Comparison of ENCODE assay signal across 10 cellular contexts in genomic region chr16:57480127-57480753, GRCh38. TPM values are rescaled to one million over a fixed set of nuclear protein-coding genes. Genes with fewer than 3 reads are reported as not detected.
DNase-seq lines count a peak whose midpoint lies in the region; ATAC-seq and TF ChIP-seq lines count a peak whose summit lies in the region.
"Had no signal": no experiment of that assay in that cellular context is flagged by ENCODE, and none has a peak within 500 bp of the region (broad histone marks: within the 10 kb centered on the region; RNA-seq: fewer than 3 reads in every experiment).

No MANE protein-coding gene starts in this region.

- H3K9me3 ChIP-seq in NT2/D1 (ENCODE audit: insufficient read depth, low read length) (no peaks in the 10 kb centered on the region), neural progenitor cell (ENCODE audit: low read depth) (no peaks in the 10 kb centered on the region)
- no peaks in the 10 kb centered on the region for H3K9me3 ChIP-seq in effector memory CD4-positive, alpha-beta T cell (ENCODE audit: control insufficient read depth, low read length)

- H3K4me1 ChIP-seq in NT2/D1 (ENCODE audit: insufficient read depth, insufficient read length) (peaks cover 37% of the 10 kb centered on the region), neural progenitor cell (peaks cover 44% of the 10 kb centered on the region)
- H3K4me1 ChIP-seq in effector memory CD4-positive, alpha-beta T cell (ENCODE audit: control insufficient read depth, insufficient read depth, low read length, poor library complexity, severe bottlenecking) = peaks cover 10% of the 10 kb centered on the region

- peaks cover 43% of the 10 kb centered on the region for H3K4me1 Mint-ChIP-seq in neural progenitor cell

- DNase-seq in AG09309 (ENCODE audit: low read depth) = no peak
- DNase-seq in NT2/D1 (ENCODE audit: low read depth, low spot score) = no peak
- peak in 1 of 2 donors; percentile 45 for DNase-seq in foreskin fibroblast
- no peak for DNase-seq in neural progenitor cell (ENCODE audit: low spot score)
- DNase-seq in effector memory CD4-positive, alpha-beta T cell = no peak
- DNase-seq in NCI-H446 treated with DMSO at 0.1 percent for 48 hours (lab: John Stamatoyannopoulos, UW) = no peak
- DNase-seq: activated CD4-positive, alpha-beta memory T cell treated with anti-CD3 and anti-CD28 coated beads, Interleukin-2, amount 10 ng/mL, durations not matched to agents 7 days and 5 days; DMS153 had no signal

- peak overlapping the region; percentile 12 for H2AFZ ChIP-seq in neural progenitor cell (replicated peaks)

- H3K27me3 ChIP-seq in NT2/D1 (ENCODE audit: insufficient read depth, insufficient read length) = peaks cover 10% of the 10 kb centered on the region
- peaks cover 14% of the 10 kb centered on the region for H3K27me3 ChIP-seq in neural progenitor cell
- H3K27me3 ChIP-seq in effector memory CD4-positive, alpha-beta T cell (replicated peaks; ENCODE audit: control insufficient read depth, insufficient read depth, low read length, poor library complexity, severe bottlenecking) = no peaks in the 10 kb centered on the region

- TF ChIP-seq CTCF in AG09309 (IDR thresholded peaks at IDR 0.05; ENCODE audit: control insufficient read depth, insufficient read depth, low read depth, low read length, missing control alignments) (no peak), foreskin fibroblast (IDR thresholded peaks at IDR 0.05; ENCODE audit: low read depth, low read length) (no peak), neural progenitor cell (IDR thresholded peaks at IDR 0.05) (no peak)

- H3K27ac Mint-ChIP-seq in neural progenitor cell = no peak overlapping the region
- H3K27ac Mint-ChIP-seq: activated CD4-positive, alpha-beta memory T cell treated with anti-CD3 and anti-CD28 coated beads, Interleukin-2, amount 10 ng/mL, durations not matched to agents 7 days and 5 days had no signal

- H3K27ac ChIP-seq in neural progenitor cell = no peak overlapping the region
- no peak overlapping the region for H3K27ac ChIP-seq in effector memory CD4-positive, alpha-beta T cell (ENCODE audit: insufficient read depth, low read length, poor library complexity, severe bottlenecking)

- peak overlapping the region; percentile 94 for H3K4me3 Mint-ChIP-seq in neural progenitor cell
- H3K4me3 Mint-ChIP-seq: activated CD4-positive, alpha-beta memory T cell treated with anti-CD3 and anti-CD28 coated beads, Interleukin-2, amount 10 ng/mL, durations not matched to agents 7 days and 5 days had no signal

- H3K4me3 ChIP-seq in AG09309 (ENCODE audit: control insufficient read depth, low read depth, low read length) (peak overlapping the region; percentile 45), NT2/D1 (ENCODE audit: insufficient read length, low read depth) (no peak overlapping the region), foreskin fibroblast (ENCODE audit: low read depth in 1 of 2, low read length in 2 of 2) (peak overlapping the region; percentile 61 to 62), neural progenitor cell (peak overlapping the region; percentile 41)
- no peak overlapping the region for H3K4me3 ChIP-seq in effector memory CD4-positive, alpha-beta T cell (ENCODE audit: insufficient read depth, low read depth, low read length, poor library complexity, severe bottlenecking)

- H3K4me2 ChIP-seq in neural progenitor cell = peak overlapping the region; percentile 73

- peaks cover 7% of the 10 kb centered on the region for H3K27me3 Mint-ChIP-seq in neural progenitor cell (ENCODE audit: insufficient read depth, low read depth)

- H3F3A ChIP-seq in neural progenitor cell (ENCODE audit: low read depth) = peaks cover 13% of the 10 kb centered on the region

- H3K36me3 ChIP-seq in NT2/D1 (ENCODE audit: insufficient read depth, insufficient read length, low read length) (peaks cover 6% of the 10 kb centered on the region), neural progenitor cell (no peaks in the 10 kb centered on the region)
- H3K36me3 ChIP-seq in effector memory CD4-positive, alpha-beta T cell (ENCODE audit: control insufficient read depth, insufficient read depth, low read length) = no peaks in the 10 kb centered on the region

- H4K20me1 ChIP-seq in neural progenitor cell (ENCODE audit: low read depth) = peaks cover 7% of the 10 kb centered on the region

- ATAC-seq in GM19397 (IDR thresholded peaks at IDR 0.05; ENCODE audit: unreplicated experiment) (no peak), GM18498 (IDR thresholded peaks at IDR 0.05; ENCODE audit: unreplicated experiment) (no peak)

- no peaks in the 10 kb centered on the region for H3K79me2 ChIP-seq in neural progenitor cell (ENCODE audit: low read depth)

- H3K9me3 Mint-ChIP-seq in neural progenitor cell = no peaks in the 10 kb centered on the region
- H3K9me3 Mint-ChIP-seq: activated CD4-positive, alpha-beta memory T cell treated with anti-CD3 and anti-CD28 coated beads, Interleukin-2, amount 10 ng/mL, durations not matched to agents 7 days and 5 days had no signal

- H3K36me3 Mint-ChIP-seq in neural progenitor cell = no peaks in the 10 kb centered on the region

- H3K9ac ChIP-seq in NT2/D1 (ENCODE audit: insufficient read length, low read depth) (peak overlapping the region; percentile 66), neural progenitor cell (no peak overlapping the region)

RNA-seq across cellular contexts. Expression of gene DOK4, which starts 6.1 kb away (rescaled TPM):
- total RNA-seq in neural progenitor cell (ENCODE audit: low replicate concordance) = 10.5 and 27.4 TPM in 2 replicates

RNA-seq across cellular contexts. Expression of gene POLR2C, which starts 17.8 kb away (rescaled TPM):
- 58.4 and 97.4 TPM in 2 replicates for total RNA-seq in neural progenitor cell (ENCODE audit: low replicate concordance)

RNA-seq across cellular contexts. Expression of gene COQ9, which starts 33.0 kb away (rescaled TPM):
- total RNA-seq in neural progenitor cell (ENCODE audit: low replicate concordance) = 20.2 and 20.3 TPM in 2 replicates

RNA-seq across cellular contexts. Expression of gene CIAPIN1, which starts 33.1 kb away (rescaled TPM):
- total RNA-seq in neural progenitor cell (ENCODE audit: low replicate concordance) = 89.2 and 95.9 TPM in 2 replicates

RNA-seq across cellular contexts. Expression of gene CCDC102A, which starts 56.1 kb away (rescaled TPM):
- total RNA-seq in neural progenitor cell (ENCODE audit: low replicate concordance) = 3.9 and 12.8 TPM in 2 replicates

Comparison
In these comparisons a context has a peak if more than half of its experiments do, and no peak if none do; other contexts are left out.
1. H3K4me3 ChIP-seq: peak in AG09309 (single experiment), foreskin fibroblast (2 of 2) and neural progenitor cell (single experiment); none in NT2/D1 (single experiment) and effector memory CD4-positive, alpha-beta T cell (single experiment).